Comparison of ENCODE assay signal across 1 cellular context in genomic region chr4:6409381-6409780, GRCh38.
TF ChIP-seq lines count a peak whose summit lies in the region.

No MANE protein-coding gene starts in this region.

TF ChIP-seq in H1, 55 proteins besides CTCF, POLR2A, EP300 and RAD21 (continued from another document):
- no peak for TF ChIP-seq NANOG (IDR thresholded peaks at IDR 0.05; ENCODE audit: insufficient read depth, low read depth, low read length, poor library complexity, severe bottlenecking)
TF ChIP-seq in H1: peak in this region for 0.
